ENCODE assay signal across 16 cellular contexts in genomic region chrX:65528293-65528692, GRCh38. TPM values are rescaled to one million over a fixed set of nuclear protein-coding genes. Genes with fewer than 3 reads are reported as not detected.
DNase-seq lines count a peak whose midpoint lies in the region; ATAC-seq and TF ChIP-seq lines count a peak whose summit lies in the region.
"Had no signal": no experiment of that assay in that cellular context is flagged by ENCODE, and none has a peak within 500 bp of the region (broad histone marks: within the 10 kb centered on the region; RNA-seq: fewer than 3 reads in every experiment).

No MANE protein-coding gene starts in this region.

- H3K79me2 ChIP-seq in Loucy (ENCODE audit: insufficient read depth, low read length) = peaks cover 15% of the 10 kb centered on the region
- H3K79me2 ChIP-seq in H9 (ENCODE audit: insufficient read depth, low read length) = peaks cover 5% of the 10 kb centered on the region

- no peak overlapping the region for H3K18ac ChIP-seq in H9 (ENCODE audit: insufficient read length, low read depth, low read length)

- H2BK20ac ChIP-seq in H9 (ENCODE audit: low read depth, low read length, poor library complexity, severe bottlenecking) = no peak overlapping the region

- H2AFZ ChIP-seq in Loucy (ENCODE audit: low read length) = no peak overlapping the region
- H2AFZ ChIP-seq in H9 (ENCODE audit: low read length) = no peak overlapping the region
- H2AFZ ChIP-seq: PC-9 had no signal

- H3K27me3 ChIP-seq in Loucy (ENCODE audit: insufficient read depth, low read length, poor library complexity, severe bottlenecking) (no peaks in the 10 kb centered on the region), H9 (ENCODE audit: insufficient read depth, low read length) (no peaks in the 10 kb centered on the region; the same call in 1 of the 2 replicates)
- H3K27me3 ChIP-seq: SJCRH30 had no signal

- H3K4me1 Mint-ChIP-seq in H9 = peaks cover 0 to 9% of the 10 kb centered on the region in 2 experiments; a peak in 3 of 4 replicates

- H3K23ac ChIP-seq in H9 (ENCODE audit: insufficient read length, low read depth, low read length) = no peak overlapping the region

- ATAC-seq in left ventricle myocardium superior = peak; percentile 43
- ATAC-seq in GM19395 (IDR thresholded peaks at IDR 0.05; ENCODE audit: unreplicated experiment) = peak; percentile 7
- ATAC-seq: Right ventricle myocardium inferior had no signal

- peaks cover 5% of the 10 kb centered on the region for H3K4me1 ChIP-seq in Loucy (ENCODE audit: insufficient read depth, low read length, poor library complexity, severe bottlenecking)
- H3K4me1 ChIP-seq in H9 (ENCODE audit: insufficient read depth, low read length) = no peaks in the 10 kb centered on the region
- H3K4me1 ChIP-seq: SJCRH30 had no signal

- H2BK120ac ChIP-seq in H9 (ENCODE audit: low read depth, low read length, poor library complexity, severe bottlenecking) = no peak overlapping the region

- H2AK5ac ChIP-seq in H9 (ENCODE audit: insufficient read length, low read length) = no peak overlapping the region

- H3F3A ChIP-seq in Loucy (ENCODE audit: low read depth) = no peaks in the 10 kb centered on the region

- H3K4me2 ChIP-seq in Loucy (ENCODE audit: low read depth, low read length, poor library complexity, severe bottlenecking) (peak overlapping the region; percentile 32), H9 (ENCODE audit: insufficient read depth, insufficient read length, low read length) (no peak overlapping the region)
- H3K4me2 ChIP-seq: PC-9 had no signal

- no peak overlapping the region for H2BK12ac ChIP-seq in H9 (ENCODE audit: insufficient read length, low read depth, low read length)

- H2BK5ac ChIP-seq in H9 (ENCODE audit: insufficient read length, low read length) = no peak overlapping the region

- no peak overlapping the region for H3K4me3 ChIP-seq in Loucy (ENCODE audit: low read length, poor library complexity, severe bottlenecking)
- H3K4me3 ChIP-seq: PC-9, SJCRH30 had no signal

- H3K36me3 ChIP-seq in Loucy (ENCODE audit: insufficient read depth, low read length) = peaks cover 51% of the 10 kb centered on the region; the same call in 1 of the 2 replicates

- H3K23me2 ChIP-seq in H9 (ENCODE audit: insufficient read length, low read depth, low read length, poor library complexity, severe bottlenecking) = no peaks in the 10 kb centered on the region

- peaks cover 6% of the 10 kb centered on the region for H4K20me1 ChIP-seq in Loucy (ENCODE audit: insufficient read depth, low read length, poor library complexity, severe bottlenecking)
- no peaks in the 10 kb centered on the region for H4K20me1 ChIP-seq in H9 (ENCODE audit: control insufficient read depth, insufficient read depth, insufficient read length)

- no peak overlapping the region for H3T11ph ChIP-seq in H9 (ENCODE audit: low read length)

- H3K27me3 Mint-ChIP-seq in H9 (ENCODE audit: low read depth) = no peaks in the 10 kb centered on the region
- H3K27me3 Mint-ChIP-seq: CD4-positive, alpha-beta T cell had no signal

- H4K8ac ChIP-seq in H9 (replicated peaks; ENCODE audit: insufficient read length, low read depth, low read length) = no peak overlapping the region

- H4K91ac ChIP-seq in H9 (ENCODE audit: insufficient read length, low read depth, low read length) = no peak overlapping the region

- no peak overlapping the region for H3K4me3 Mint-ChIP-seq in H9

- no peaks in the 10 kb centered on the region for H3K9me2 ChIP-seq in Loucy (replicated peaks; ENCODE audit: low read depth, low read length)

- no CpG with 5 or more reads among the region's 3 CpGs for WGBS in H9 (ENCODE audit: extremely low coverage, insufficient read length, low lambda C conversion rate)

- H3K79me1 ChIP-seq in H9 (ENCODE audit: insufficient read depth, low read depth, low read length, poor library complexity, severe bottlenecking) = no peaks in the 10 kb centered on the region

- H3K4ac ChIP-seq in H9 (ENCODE audit: low read depth, low read length) = no peak overlapping the region

- TF ChIP-seq CTCF in Loucy (conservative IDR thresholded peaks at IDR 0.05; ENCODE audit: low read length) (no peak), H9 (conservative IDR thresholded peaks at IDR 0.05) (no peak)

- no peak overlapping the region for H4K5ac ChIP-seq in H9 (ENCODE audit: insufficient read length, low read depth, low read length)

- H3K56ac ChIP-seq in H9 (ENCODE audit: insufficient read length, low read depth, low read length) = no peak overlapping the region

- H3K9me3 ChIP-seq in Loucy (ENCODE audit: insufficient read depth, low read depth, low read length) (no peaks in the 10 kb centered on the region), H9 (ENCODE audit: control insufficient read depth, low read depth, low read length) (peaks cover 26% of the 10 kb centered on the region)
- H3K9me3 ChIP-seq: SJCRH30 had no signal

- peaks cover 65 to 70% of the 10 kb centered on the region in 2 experiments for H3K9me3 Mint-ChIP-seq in H9
- H3K9me3 Mint-ChIP-seq: CD4-positive, alpha-beta T cell had no signal

- peaks cover 33 to 82% (median 50%) of the 10 kb centered on the region in 3 experiments for H3K36me3 Mint-ChIP-seq in H9 (ENCODE audit: insufficient read depth in 1 of 3, low read depth in 3 of 3)

- H3K9ac ChIP-seq in Loucy (ENCODE audit: low read depth, low read length, poor library complexity, severe bottlenecking) (no peak overlapping the region), H9 (ENCODE audit: extremely low read depth, insufficient read length, low read length) (no peak overlapping the region)

- no peak overlapping the region for H3K27ac ChIP-seq in H9 (ENCODE audit: insufficient read length, low read depth, low read length)
- H3K27ac ChIP-seq: PC-9, SJCRH30 had no signal

- H3K27ac Mint-ChIP-seq in H9 = peak overlapping the region in 1 of 3 experiments; percentile 31; a peak in 1 of 7 replicates
- H3K27ac Mint-ChIP-seq: CD4-positive, alpha-beta T cell had no signal

- H2BK15ac ChIP-seq in H9 (ENCODE audit: low read depth, low read length) = no peak overlapping the region

- DNase-seq in left ventricle myocardium superior = no peak
- no peak for DNase-seq in cardiac septum (ENCODE audit: low spot score)
- no peak for DNase-seq in NCI-H1092 treated with DMSO at 0.1 percent for 48 hours (lab: John Stamatoyannopoulos, UW)
- no peak for DNase-seq in H9
- no peak for DNase-seq in NCI-H2196 (lab: John Stamatoyannopoulos, UW; ENCODE audit: unreplicated experiment)
- DNase-seq: NCI-H1092, NCI-H1436 treated with DMSO at 0.1 percent for 48 hours, NCI-H187 treated with DMSO at 0.1 percent for 48 hours, NCI-H524 treated with DMSO at 0.1 percent for 48 hours, NCI-H774 had no signal

- intact Hi-C loops in left ventricle myocardium superior (cut with micrococcal nuclease) (no loop called here), cardiac septum (cut with DNase I) (loop anchor here (10.0 kb wide), 1 partner anchor 633 kb away; no protein-coding TSS in a partner anchor)

- H3K14ac ChIP-seq in H9 (ENCODE audit: insufficient read depth, low read length) = no peak overlapping the region

RNA-seq across cellular contexts. Expression of gene LAS1L, which starts 6.3 kb away (rescaled TPM):
- total RNA-seq in left ventricle myocardium superior = 16.5 TPM
- total RNA-seq in cardiac septum = 17.7 TPM
- total RNA-seq in H9 (2021) = 72.1 and 72.9 TPM in 2 replicates
